Comparison of ENCODE assay signal across 2 cellular contexts in the genomic region with DNA sequence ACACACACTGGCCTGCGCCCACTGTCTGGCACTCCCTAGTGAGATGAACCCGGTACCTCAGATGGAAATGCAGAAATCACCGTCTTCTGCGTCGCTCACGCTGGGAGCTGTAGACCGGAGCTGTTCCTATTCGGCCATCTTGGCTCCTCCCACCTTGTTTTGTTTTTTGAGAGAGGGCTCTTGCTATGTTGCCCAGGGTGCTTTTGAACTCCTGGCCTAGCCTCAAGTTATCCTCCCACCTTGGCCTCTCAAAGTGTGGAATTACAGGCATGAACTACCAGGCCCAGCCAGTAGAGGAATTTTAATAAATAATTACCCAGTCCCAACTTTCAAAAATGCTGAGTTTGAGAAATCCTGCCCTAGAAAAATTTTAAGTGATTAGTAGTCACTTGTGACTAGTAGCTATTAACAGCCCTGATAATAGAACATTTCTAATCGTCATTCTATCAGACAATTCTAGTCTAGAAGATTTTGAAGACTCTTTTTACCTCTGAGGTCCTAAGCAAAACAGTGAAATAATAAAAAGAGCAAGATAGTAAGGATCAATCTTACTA.
TF ChIP-seq lines count a peak whose summit lies in the region.

No MANE protein-coding gene starts in this region.

TF ChIP-seq in HepG2, 621 proteins besides CTCF, POLR2A, EP300 and RAD21:
- TF ChIP-seq, protein P1, sequence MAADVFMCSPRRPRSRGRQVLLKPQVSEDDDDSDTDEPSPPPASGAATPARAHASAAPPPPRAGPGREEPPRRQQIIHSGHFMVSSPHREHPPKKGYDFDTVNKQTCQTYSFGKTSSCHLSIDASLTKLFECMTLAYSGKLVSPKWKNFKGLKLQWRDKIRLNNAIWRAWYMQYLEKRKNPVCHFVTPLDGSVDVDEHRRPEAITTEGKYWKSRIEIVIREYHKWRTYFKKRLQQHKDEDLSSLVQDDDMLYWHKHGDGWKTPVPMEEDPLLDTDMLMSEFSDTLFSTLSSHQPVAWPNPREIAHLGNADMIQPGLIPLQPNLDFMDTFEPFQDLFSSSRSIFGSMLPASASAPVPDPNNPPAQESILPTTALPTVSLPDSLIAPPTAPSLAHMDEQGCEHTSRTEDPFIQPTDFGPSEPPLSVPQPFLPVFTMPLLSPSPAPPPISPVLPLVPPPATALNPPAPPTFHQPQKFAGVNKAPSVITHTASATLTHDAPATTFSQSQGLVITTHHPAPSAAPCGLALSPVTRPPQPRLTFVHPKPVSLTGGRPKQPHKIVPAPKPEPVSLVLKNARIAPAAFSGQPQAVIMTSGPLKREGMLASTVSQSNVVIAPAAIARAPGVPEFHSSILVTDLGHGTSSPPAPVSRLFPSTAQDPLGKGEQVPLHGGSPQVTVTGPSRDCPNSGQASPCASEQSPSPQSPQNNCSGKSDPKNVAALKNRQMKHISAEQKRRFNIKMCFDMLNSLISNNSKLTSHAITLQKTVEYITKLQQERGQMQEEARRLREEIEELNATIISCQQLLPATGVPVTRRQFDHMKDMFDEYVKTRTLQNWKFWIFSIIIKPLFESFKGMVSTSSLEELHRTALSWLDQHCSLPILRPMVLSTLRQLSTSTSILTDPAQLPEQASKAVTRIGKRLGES (CRISPR knock-in tag; IDR thresholded peaks at IDR 0.05; ENCODE audit: borderline replicate concordance): no peak
- TF ChIP-seq MAFK (conservative IDR thresholded peaks at IDR 0.05 in 1 of 2, IDR thresholded peaks at IDR 0.05 in 1 of 2; ENCODE audit: low read length in 2 of 2) (peak; percentile 54 to 77), MAFF (IDR thresholded peaks at IDR 0.05; ENCODE audit: low read depth, low read length) (peak; percentile 64)

TF ChIP-seq in IMR-90, 13 proteins besides CTCF, POLR2A, EP300 and RAD21:
- no peak for TF ChIP-seq CEBPB (IDR thresholded peaks at IDR 0.05; ENCODE audit: low read depth, low read length)
- no peak for TF ChIP-seq MXI1 (IDR thresholded peaks at IDR 0.05; ENCODE audit: borderline replicate concordance, low read depth, low read length)
- no peak for TF ChIP-seq NFE2L2 (IDR thresholded peaks at IDR 0.05; ENCODE audit: low read depth, low read length)
- 0 out of 2 replicates have a peak, but pooled peaks have one; percentile 21 for TF ChIP-seq MAFK (IDR thresholded peaks at IDR 0.05; ENCODE audit: low read depth, low read length)
